In the genomic region with DNA sequence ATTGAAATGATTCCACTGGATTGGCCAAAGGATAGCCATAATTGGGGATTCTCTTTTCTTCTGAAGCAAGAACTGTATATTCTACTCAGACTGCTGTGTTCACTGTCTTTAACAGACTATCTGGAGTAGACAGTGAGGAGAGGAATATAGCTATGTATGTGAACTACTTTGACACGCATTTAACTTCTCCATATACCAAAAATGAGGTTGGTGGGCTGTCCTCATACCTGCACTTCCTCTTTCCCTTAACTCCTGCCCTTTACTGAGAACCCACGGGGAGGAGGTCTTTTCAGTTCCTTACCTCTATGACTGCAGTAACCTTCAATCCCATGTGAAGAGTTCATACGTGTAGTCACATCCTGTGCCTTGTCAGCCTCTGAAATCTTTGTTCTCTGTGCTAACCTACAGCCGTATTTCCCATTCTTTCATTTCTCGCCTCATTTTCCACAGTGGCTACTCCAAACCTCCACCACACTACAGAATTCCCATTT, we compare ENCODE assay signal across 11 cellular contexts.
DNase-seq lines count a peak whose midpoint lies in the region; ATAC-seq and TF ChIP-seq lines count a peak whose summit lies in the region.
"Had no signal": no experiment of that assay in that cellular context is flagged by ENCODE, and none has a peak within 500 bp of the region (broad histone marks: within the 10 kb centered on the region; RNA-seq: fewer than 3 reads in every experiment).

No MANE protein-coding gene starts in this region.

- H3K9me3 ChIP-seq in tibial nerve = no peaks in the 10 kb centered on the region
- H3K9me3 ChIP-seq in vagina = no peaks in the 10 kb centered on the region
- H3K9me3 ChIP-seq: uterus had no signal

- TF ChIP-seq POLR2A in tibial nerve (IDR thresholded peaks at IDR 0.05) = no peak
- TF ChIP-seq POLR2A in vagina (IDR thresholded peaks at IDR 0.05) = no peak

- peak; percentile 72 for ATAC-seq in activated CD4-positive, alpha-beta T cell treated with anti-CD3 and anti-CD28 coated beads for 36 hours
- peak; percentile 69 for ATAC-seq in GM21786 (IDR thresholded peaks at IDR 0.05; ENCODE audit: unreplicated experiment)
- ATAC-seq in HG03558 (IDR thresholded peaks at IDR 0.05; ENCODE audit: extremely low read depth, unreplicated experiment) = peak; percentile 30
- peak; percentile 65 for ATAC-seq in memory B cell (ENCODE audit: low read depth)
- ATAC-seq: left ventricle myocardium superior had no signal

- TF ChIP-seq CTCF in tibial nerve (IDR thresholded peaks at IDR 0.05) (no peak), vagina (IDR thresholded peaks at IDR 0.05) (no peak)

- no peaks in the 10 kb centered on the region for H3K27me3 ChIP-seq in tibial nerve
- no peaks in the 10 kb centered on the region for H3K27me3 ChIP-seq in vagina
- H3K27me3 ChIP-seq: uterus had no signal

- intact Hi-C loops in activated CD4-positive, alpha-beta T cell treated with anti-CD3 and anti-CD28 coated beads for 36 hours (cut with DNase I, micrococcal nuclease) = no loop called here
- intact Hi-C loops in vagina (cut with DNase I) = no loop called here

- WGBS in tibial nerve, 2 donors = 62 to 70% methylated on average over 5 of the region's 5 CpGs

- POLR2A ChIA-PET in activated CD4-positive, alpha-beta T cell treated with anti-CD3 and anti-CD28 coated beads for 36 hours (lab: Charles Lee) = no interaction called here

- no peaks in the 10 kb centered on the region for H3K36me3 Mint-ChIP-seq in activated CD4-positive, alpha-beta T cell treated with anti-CD3 and anti-CD28 coated beads for 36 hours (ENCODE audit: low read depth)
- H3K36me3 Mint-ChIP-seq in memory B cell = no peaks in the 10 kb centered on the region

- no peaks in the 10 kb centered on the region for H3K4me1 ChIP-seq in tibial nerve
- H3K4me1 ChIP-seq in vagina = no peaks in the 10 kb centered on the region
- H3K4me1 ChIP-seq: uterus had no signal

- no peak overlapping the region for H3K4me3 Mint-ChIP-seq in activated CD4-positive, alpha-beta T cell treated with anti-CD3 and anti-CD28 coated beads for 36 hours
- no peak overlapping the region for H3K4me3 Mint-ChIP-seq in memory B cell

- DNase-seq in activated CD4-positive, alpha-beta T cell treated with anti-CD3 and anti-CD28 coated beads for 36 hours = no peak
- DNase-seq in activated CD4-positive, alpha-beta T cell treated with anti-CD3 and anti-CD28 coated beads for 48 hours = no peak
- no peak for DNase-seq in memory B cell (ENCODE audit: low spot score in 2 of 2)
- DNase-seq in tibial nerve (ENCODE audit: low spot score in 2 of 2) = no peak
- DNase-seq in T1000 (lab: John Stamatoyannopoulos, UW) = no peak
- DNase-seq in vagina (ENCODE audit: extremely low spot score in 2 of 2) = no peak
- DNase-seq: effector CD8-positive, alpha-beta T cell; left ventricle myocardium superior; uterus had no signal

- H3K4me3 ChIP-seq in tibial nerve (no peak overlapping the region), vagina (no peak overlapping the region)
- H3K4me3 ChIP-seq: uterus had no signal

- no peak overlapping the region for H3K27ac ChIP-seq in tibial nerve
- no peak overlapping the region for H3K27ac ChIP-seq in vagina
- H3K27ac ChIP-seq: uterus had no signal

- TF ChIP-seq EP300 in tibial nerve (IDR thresholded peaks at IDR 0.05) = no peak

- no peaks in the 10 kb centered on the region for H3K9me3 Mint-ChIP-seq in activated CD4-positive, alpha-beta T cell treated with anti-CD3 and anti-CD28 coated beads for 36 hours (ENCODE audit: low read depth)
- H3K9me3 Mint-ChIP-seq in memory B cell = no peaks in the 10 kb centered on the region

- H3K36me3 ChIP-seq in tibial nerve (no peaks in the 10 kb centered on the region), vagina (no peaks in the 10 kb centered on the region)
- H3K36me3 ChIP-seq: uterus had no signal

- peak overlapping the region; percentile 56 for H3K27ac Mint-ChIP-seq in activated CD4-positive, alpha-beta T cell treated with anti-CD3 and anti-CD28 coated beads for 36 hours
- H3K27ac Mint-ChIP-seq in memory B cell = peak overlapping the region; percentile 77

- CTCF ChIA-PET in activated CD4-positive, alpha-beta T cell treated with anti-CD3 and anti-CD28 coated beads for 36 hours (lab: Charles Lee) = no interaction called here

- H3K4me1 Mint-ChIP-seq in activated CD4-positive, alpha-beta T cell treated with anti-CD3 and anti-CD28 coated beads for 36 hours = peaks cover 14% of the 10 kb centered on the region
- H3K4me1 Mint-ChIP-seq in memory B cell = peaks cover 12% of the 10 kb centered on the region

- no peaks in the 10 kb centered on the region for H3K27me3 Mint-ChIP-seq in activated CD4-positive, alpha-beta T cell treated with anti-CD3 and anti-CD28 coated beads for 36 hours
- no peaks in the 10 kb centered on the region for H3K27me3 Mint-ChIP-seq in memory B cell
